5 cellular contexts compared by ENCODE assay signal in the genomic region with DNA sequence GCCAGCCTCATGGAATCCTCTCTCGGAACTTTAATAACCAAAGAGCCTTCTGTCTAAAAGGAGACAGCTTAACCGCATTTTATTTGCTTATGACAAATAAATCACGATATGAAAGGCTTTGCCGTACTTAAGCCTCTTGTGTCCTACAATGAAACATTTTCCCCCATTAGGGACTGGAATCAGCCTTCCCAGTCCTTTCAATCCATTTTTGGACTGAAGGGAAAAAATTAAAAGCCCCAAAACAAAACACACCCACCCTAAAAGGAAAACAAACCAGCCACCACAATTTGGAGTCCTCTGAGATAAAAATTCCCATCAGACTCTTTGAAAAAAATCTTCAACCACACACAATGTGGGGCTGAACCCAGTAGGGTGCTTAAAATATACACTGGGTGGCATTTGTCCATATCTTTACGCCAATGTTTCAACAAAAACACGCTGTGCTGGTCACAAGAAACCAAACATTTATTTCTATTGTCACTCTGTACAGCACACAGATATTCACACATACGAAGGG.
DNase-seq lines count a peak whose midpoint lies in the region; TF ChIP-seq lines count a peak whose summit lies in the region.

No MANE protein-coding gene starts in this region.

- no peak overlapping the region for H3K27ac ChIP-seq in brain microvascular endothelial cell
- H3K27ac ChIP-seq in subcutaneous abdominal adipose tissue (ENCODE audit: low read depth, low read length): peak overlapping the region; percentile 91

- H3K9me3 ChIP-seq in subcutaneous abdominal adipose tissue (ENCODE audit: control insufficient read depth in 5 of 5, low read length in 5 of 5): no peaks in the 10 kb centered on the region

- H3K4me1 ChIP-seq in subcutaneous abdominal adipose tissue (ENCODE audit: control insufficient read depth in 5 of 5, insufficient read depth in 5 of 5, low read length in 5 of 5): peaks cover 9 to 86% (median 81%) of the 10 kb centered on the region in 5 donors

- H3K9ac ChIP-seq in subcutaneous abdominal adipose tissue (ENCODE audit: low read length in 5 of 5): peak overlapping the region in 1 of 5 donors; percentile 68

- no peak for TF ChIP-seq CTCF in brain microvascular endothelial cell (IDR thresholded peaks at IDR 0.05; ENCODE audit: low read depth, low read length, missing control alignments)

- H3K27me3 ChIP-seq in brain microvascular endothelial cell (replicated peaks) (peaks cover 92% of the 10 kb centered on the region), subcutaneous abdominal adipose tissue (ENCODE audit: control insufficient read depth in 5 of 5, insufficient read depth in 4 of 5, low read length in 5 of 5) (no peaks in the 10 kb centered on the region)

- in situ Hi-C loops in brain microvascular endothelial cell (cut with HindIII; ENCODE audit: low pct_ligation_motif_present, low sequenced_read_pairs): no loop called here

- no peaks in the 10 kb centered on the region for H3K36me3 ChIP-seq in brain microvascular endothelial cell (replicated peaks)
- H3K36me3 ChIP-seq in subcutaneous abdominal adipose tissue (ENCODE audit: control insufficient read depth in 5 of 5, insufficient read depth in 5 of 5, low read length in 5 of 5): peaks cover 0 to 6% (median 0%) of the 10 kb centered on the region in 5 donors

- peak; percentile 94 for DNase-seq in NCI-H2029 treated with DMSO at 0.1 percent for 48 hours (lab: John Stamatoyannopoulos, UW)
- DNase-seq in brain microvascular endothelial cell: no peak
- DNase-seq in superior temporal gyrus (ENCODE audit: extremely low spot score): no peak
- no peak for DNase-seq in NCI-H1048 (lab: John Stamatoyannopoulos, UW)

- H3K4me3 ChIP-seq in brain microvascular endothelial cell (ENCODE audit: low read depth, low read length) (peak overlapping the region; percentile 13), subcutaneous abdominal adipose tissue (ENCODE audit: low read depth in 1 of 5, low read length in 5 of 5) (peak overlapping the region in 1 of 5 donors; percentile 32)
